Comparison of ENCODE assay signal across 17 cellular contexts in genomic region chr19:54077334-54077733, GRCh38. TPM values are rescaled to one million over a fixed set of nuclear protein-coding genes. Genes with fewer than 3 reads are reported as not detected.
"Had no signal": no experiment of that assay in that cellular context is flagged by ENCODE, and none has a peak within 500 bp of the region (broad histone marks: within the 10 kb centered on the region; RNA-seq: fewer than 3 reads in every experiment).

No MANE protein-coding gene starts in this region.

- H3K9me3 Mint-ChIP-seq: activated naive CD4-positive, alpha-beta T cell treated with anti-CD3 and anti-CD28 coated beads, Interleukin-2, amount 50 U/mL, for 24 hours; central memory CD8-positive, alpha-beta T cell had no signal

- H3K27ac Mint-ChIP-seq: activated naive CD4-positive, alpha-beta T cell treated with anti-CD3 and anti-CD28 coated beads, Interleukin-2, amount 50 U/mL, for 24 hours; activated T-helper 2 cell treated with anti-CD3 and anti-CD28 coated beads, Interferon-gamma antibody, Interleukin-2, Interleukin-4, amounts not matched to agents 10 μg/mL and 5 μg/mL and 100 μg/mL, durations not matched to agents 14 hours and 24 hours and 36 hours; naive thymus-derived CD4-positive, alpha-beta T cell; stimulated activated memory B cell treated with anti-CD40 and anti-IgM and Interleukin-4, amounts not matched to agents 10 μg/mL and 1 μg/mL and 100 μg/mL, for 72 hours had no signal

- H3K36me3 Mint-ChIP-seq: activated naive CD4-positive, alpha-beta T cell treated with anti-CD3 and anti-CD28 coated beads, Interleukin-2, amount 50 U/mL, for 24 hours; naive thymus-derived CD4-positive, alpha-beta T cell had no signal

- H3K4me3 Mint-ChIP-seq: activated naive CD4-positive, alpha-beta T cell treated with anti-CD3 and anti-CD28 coated beads, Interleukin-2, amount 50 U/mL, for 24 hours; central memory CD8-positive, alpha-beta T cell; naive thymus-derived CD4-positive, alpha-beta T cell; stimulated activated memory B cell treated with anti-CD40 and anti-IgM and Interleukin-4, amounts not matched to agents 10 μg/mL and 1 μg/mL and 100 μg/mL, for 72 hours had no signal

- H3K4me1 Mint-ChIP-seq: activated naive CD4-positive, alpha-beta T cell treated with anti-CD3 and anti-CD28 coated beads, Interleukin-2, amount 50 U/mL, for 24 hours; central memory CD8-positive, alpha-beta T cell; naive thymus-derived CD4-positive, alpha-beta T cell; stimulated activated memory B cell treated with anti-CD40 and anti-IgM and Interleukin-4, amounts not matched to agents 10 μg/mL and 1 μg/mL and 100 μg/mL, for 72 hours had no signal

- DNase-seq: activated CD4-positive, alpha-beta T cell treated with anti-CD3 and anti-CD28 coated beads for 48 hours; activated T-cell treated with anti-CD3 and anti-CD28 coated beads for 4 hours; cortex of kidney; effector memory CD4-positive, alpha-beta T cell; heart left ventricle; naive thymus-derived CD4-positive, alpha-beta T cell had no signal

- ATAC-seq: naive thymus-derived CD4-positive, alpha-beta T cell; stimulated activated memory B cell treated with anti-CD40 and anti-IgM and Interleukin-4, amounts not matched to agents 10 μg/mL and 1 μg/mL and 100 μg/mL, for 72 hours had no signal

RNA-seq across cellular contexts. Expression of gene TARM1, which starts 3.8 kb away (rescaled TPM):
- total RNA-seq: activated CD8-positive, alpha-beta memory T cell treated with anti-CD3 and anti-CD28 coated beads for 36 hours; activated T-helper 2 cell treated with anti-CD3 and anti-CD28 coated beads, Interferon-gamma antibody, Interleukin-2, Interleukin-4, amounts not matched to agents 10 μg/mL and 5 μg/mL and 100 μg/mL, durations not matched to agents 14 hours and 24 hours and 36 hours; fibroblast of lung; frontal cortex; heart left ventricle; lung microvascular endothelial cell; naive thymus-derived CD4-positive, alpha-beta T cell; posterior vena cava; right atrium auricular region; tibial nerve had no signal

RNA-seq across cellular contexts. Expression of gene VSTM1, which starts 13.6 kb away (rescaled TPM):
- total RNA-seq: activated CD8-positive, alpha-beta memory T cell treated with anti-CD3 and anti-CD28 coated beads for 36 hours; activated T-helper 2 cell treated with anti-CD3 and anti-CD28 coated beads, Interferon-gamma antibody, Interleukin-2, Interleukin-4, amounts not matched to agents 10 μg/mL and 5 μg/mL and 100 μg/mL, durations not matched to agents 14 hours and 24 hours and 36 hours; fibroblast of lung; frontal cortex; lung microvascular endothelial cell; right atrium auricular region; tibial nerve had no signal

RNA-seq across cellular contexts. Expression of gene OSCAR, which starts 23.3 kb away (rescaled TPM):
- total RNA-seq: frontal cortex, lung microvascular endothelial cell had no signal
